Comparison of ENCODE assay signal across 11 cellular contexts in the genomic region with DNA sequence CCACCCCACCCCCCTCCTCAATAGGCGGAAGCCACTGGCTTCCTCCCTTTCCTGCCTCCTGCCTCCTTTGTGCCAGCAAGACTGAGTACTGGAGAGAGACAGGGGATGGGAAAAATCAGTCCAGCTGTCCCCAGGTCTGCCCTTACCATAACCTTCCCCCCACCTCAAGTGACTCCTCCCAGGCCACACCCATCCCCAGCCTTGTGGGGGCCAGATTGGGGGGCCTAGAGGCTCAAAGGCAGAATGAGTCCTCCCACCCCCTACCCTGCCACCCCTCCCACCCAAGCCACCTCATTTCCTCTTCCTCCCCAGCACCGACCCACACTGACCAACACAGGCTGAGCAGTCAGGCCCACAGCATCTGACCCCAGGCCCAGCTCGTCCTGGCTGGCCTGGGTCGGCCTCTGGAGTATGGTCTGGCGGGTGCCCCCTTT. TPM values are rescaled to one million over a fixed set of nuclear protein-coding genes. Genes with fewer than 3 reads are reported as not detected.
DNase-seq lines count a peak whose midpoint lies in the region; ATAC-seq and TF ChIP-seq lines count a peak whose summit lies in the region.
"Had no signal": no experiment of that assay in that cellular context is flagged by ENCODE, and none has a peak within 500 bp of the region (broad histone marks: within the 10 kb centered on the region; RNA-seq: fewer than 3 reads in every experiment).

A gene (plus strand): TSS at position 322 of the 434 bp plus-strand sequence. CDS start 90 bp downstream, at position 412.

- no peaks in the 10 kb centered on the region for H3K79me2 ChIP-seq in H9 (ENCODE audit: insufficient read depth, low read length)

- H3K9me3 ChIP-seq in H9 (ENCODE audit: control insufficient read depth, low read depth, low read length), result no peaks in the 10 kb centered on the region
- no peaks in the 10 kb centered on the region for H3K9me3 ChIP-seq in right lobe of liver

- H3K18ac ChIP-seq in H9 (ENCODE audit: insufficient read length, low read depth, low read length), result peak within 1 kb of the TSS; percentile 7

- no peak within 1 kb of the TSS for H2AK5ac ChIP-seq in H9 (ENCODE audit: insufficient read length, low read length)

- H3K14ac ChIP-seq in H9 (ENCODE audit: insufficient read depth, low read length), result no peak within 1 kb of the TSS; the same call in 1 of the 2 replicates

- H3K4me3 ChIP-seq in right lobe of liver, result peak within 1 kb of the TSS; percentile 4 to 20 (median 14)

- no CpG with 5 or more reads among the region's 5 CpGs for WGBS in H9 (ENCODE audit: extremely low coverage, insufficient read length, low lambda C conversion rate)
- 71% methylated on average over 3 of the region's 5 CpGs for WGBS in right lobe of liver (ENCODE audit: insufficient coverage, low coverage, low lambda C conversion rate, missing lambda C conversion rate)

- no peaks in the 10 kb centered on the region for H4K20me1 ChIP-seq in H9 (ENCODE audit: control insufficient read depth, insufficient read depth, insufficient read length)

- H3K27me3 ChIP-seq in H9 (ENCODE audit: insufficient read depth, low read length), result no peaks in the 10 kb centered on the region
- H3K27me3 ChIP-seq in right lobe of liver, result no peaks in the 10 kb centered on the region

- H3K9me3 Mint-ChIP-seq in H9, result no peaks in the 10 kb centered on the region
- no peaks in the 10 kb centered on the region for H3K9me3 Mint-ChIP-seq in stimulated activated memory B cell treated with anti-CD40 and anti-IgM and Interleukin-4, amounts not matched to agents 10 μg/mL and 1 μg/mL and 100 μg/mL, for 72 hours

- no peak within 1 kb of the TSS for H2BK12ac ChIP-seq in H9 (ENCODE audit: insufficient read length, low read depth, low read length)

- no peak for TF ChIP-seq POLR2A in right lobe of liver (IDR thresholded peaks at IDR 0.05)

- H3K36me3 ChIP-seq in right lobe of liver, result no peaks in the 10 kb centered on the region

- H3K56ac ChIP-seq in H9 (ENCODE audit: insufficient read length, low read depth, low read length), result no peak within 1 kb of the TSS

- no peaks in the 10 kb centered on the region for H3K79me1 ChIP-seq in H9 (ENCODE audit: insufficient read depth, low read depth, low read length, poor library complexity, severe bottlenecking)

- no peak within 1 kb of the TSS for H3K4ac ChIP-seq in H9 (ENCODE audit: low read depth, low read length)

- DNase-seq in H9, result no peak
- peak; percentile 92 for DNase-seq in dermis blood vessel endothelial cell
- peak in 2 of 3 donors; percentile 56 for DNase-seq in right lobe of liver
- no peak for DNase-seq in NCI-H1694 treated with DMSO at 0.1 percent for 48 hours (lab: John Stamatoyannopoulos, UW)
- DNase-seq: activated CD4-positive, alpha-beta T cell treated with anti-CD3 and anti-CD28 coated beads for 4 hours; activated naive CD4-positive, alpha-beta T cell treated with Interleukin-2 at 50 U/mL for 16 hours; occipital lobe had no signal

- H3K4me2 ChIP-seq in H9 (ENCODE audit: insufficient read depth, insufficient read length, low read length), result no peak within 1 kb of the TSS

- H3K36me3 Mint-ChIP-seq in H9 (ENCODE audit: insufficient read depth in 1 of 3, low read depth in 3 of 3), result no peaks in the 10 kb centered on the region
- no peaks in the 10 kb centered on the region for H3K36me3 Mint-ChIP-seq in stimulated activated memory B cell treated with anti-CD40 and anti-IgM and Interleukin-4, amounts not matched to agents 10 μg/mL and 1 μg/mL and 100 μg/mL, for 72 hours

- H3K4me1 ChIP-seq in H9 (ENCODE audit: insufficient read depth, low read length), result no peaks in the 10 kb centered on the region; the same call in 1 of the 2 replicates
- H3K4me1 ChIP-seq in right lobe of liver, result peaks cover 0 to 20% (median 9%) of the 10 kb centered on the region in 4 donors

- intact Hi-C loops in right lobe of liver (cut with DNase I), result no loop called here

- peaks cover 38 to 54% of the 10 kb centered on the region in 2 experiments for H3K4me1 Mint-ChIP-seq in H9
- no peaks in the 10 kb centered on the region for H3K4me1 Mint-ChIP-seq in stimulated activated memory B cell treated with anti-CD40 and anti-IgM and Interleukin-4, amounts not matched to agents 10 μg/mL and 1 μg/mL and 100 μg/mL, for 72 hours

- H3K23ac ChIP-seq in H9 (ENCODE audit: insufficient read length, low read depth, low read length), result no peak within 1 kb of the TSS

- H3K27ac ChIP-seq in H9 (ENCODE audit: insufficient read length, low read depth, low read length) (no peak within 1 kb of the TSS), right lobe of liver (peak within 1 kb of the TSS; percentile 33 to 65 (median 47))

- H4K8ac ChIP-seq in H9 (replicated peaks; ENCODE audit: insufficient read length, low read depth, low read length), result no peak within 1 kb of the TSS

- H3K23me2 ChIP-seq in H9 (ENCODE audit: insufficient read length, low read depth, low read length, poor library complexity, severe bottlenecking), result no peaks in the 10 kb centered on the region

- no peak within 1 kb of the TSS for H3T11ph ChIP-seq in H9 (ENCODE audit: low read length)

- TF ChIP-seq CTCF in H9 (conservative IDR thresholded peaks at IDR 0.05), result no peak
- no peak for TF ChIP-seq CTCF in right lobe of liver (IDR thresholded peaks at IDR 0.05)

- H4K5ac ChIP-seq in H9 (ENCODE audit: insufficient read length, low read depth, low read length), result no peak within 1 kb of the TSS

- H2BK120ac ChIP-seq in H9 (ENCODE audit: low read depth, low read length, poor library complexity, severe bottlenecking), result no peak within 1 kb of the TSS

- no peak within 1 kb of the TSS for H2AFZ ChIP-seq in H9 (ENCODE audit: low read length)

- H3K4me3 Mint-ChIP-seq in H9, result no peak within 1 kb of the TSS; a peak in 1 of 5 replicates
- H3K4me3 Mint-ChIP-seq in stimulated activated memory B cell treated with anti-CD40 and anti-IgM and Interleukin-4, amounts not matched to agents 10 μg/mL and 1 μg/mL and 100 μg/mL, for 72 hours, result no peak within 1 kb of the TSS

- H3K27ac Mint-ChIP-seq in H9, result peak within 1 kb of the TSS in 1 of 3 experiments; percentile 66; a peak in 2 of 7 replicates
- peak within 1 kb of the TSS; percentile 52 for H3K27ac Mint-ChIP-seq in stimulated activated memory B cell treated with anti-CD40 and anti-IgM and Interleukin-4, amounts not matched to agents 10 μg/mL and 1 μg/mL and 100 μg/mL, for 72 hours

- peaks cover 4% of the 10 kb centered on the region for H3K27me3 Mint-ChIP-seq in H9 (ENCODE audit: low read depth)
- peaks cover 34% of the 10 kb centered on the region for H3K27me3 Mint-ChIP-seq in stimulated activated memory B cell treated with anti-CD40 and anti-IgM and Interleukin-4, amounts not matched to agents 10 μg/mL and 1 μg/mL and 100 μg/mL, for 72 hours

- H3K9ac ChIP-seq in H9 (ENCODE audit: extremely low read depth, insufficient read length, low read length), result no peak within 1 kb of the TSS

- no peak within 1 kb of the TSS for H2BK5ac ChIP-seq in H9 (ENCODE audit: insufficient read length, low read length)

- ATAC-seq in right lobe of liver (peak; percentile 30 to 71 (median 59)), GM18909 (IDR thresholded peaks at IDR 0.05; ENCODE audit: poor library complexity, unreplicated experiment) (no peak), GM18858 (IDR thresholded peaks at IDR 0.05; ENCODE audit: unreplicated experiment) (no peak), GM19455 (IDR thresholded peaks at IDR 0.05; ENCODE audit: unreplicated experiment) (no peak)
- ATAC-seq in stimulated activated memory B cell treated with anti-CD40 and anti-IgM and Interleukin-4, amounts not matched to agents 10 μg/mL and 1 μg/mL and 100 μg/mL, for 72 hours, result no peak

- no peak within 1 kb of the TSS for H2BK20ac ChIP-seq in H9 (ENCODE audit: low read depth, low read length, poor library complexity, severe bottlenecking)

- H4K91ac ChIP-seq in H9 (ENCODE audit: insufficient read length, low read depth, low read length), result no peak within 1 kb of the TSS

- H2BK15ac ChIP-seq in H9 (ENCODE audit: low read depth, low read length), result no peak within 1 kb of the TSS; the same call in 1 of the 2 replicates

RNA-seq across cellular contexts. Expression of the gene that starts here (rescaled TPM):
- total RNA-seq in H9 (2021) (0.64 and 1.2 TPM in 2 replicates), dermis blood vessel endothelial cell (1,320 and 1,392 TPM in 2 replicates), right lobe of liver (10 to 100 TPM in 1 of 6 experiments, 1 to 10 TPM in 5; 5.8 to 12.2 (median 8.0) TPM)

Comparison
In these comparisons a context has a peak if more than half of its experiments do, and no peak if none do; other contexts are left out.
1. RNA of the gene that starts here (total RNA-seq): 1,320 to 1,392 TPM in dermis blood vessel endothelial cell; 5.8 to 12.2 TPM in right lobe of liver and 0.64 to 1.2 TPM in H9; every median in the first group is over 100 times any median in the second.
2. DNase-seq: peak in dermis blood vessel endothelial cell (single experiment) and right lobe of liver (2 of 3); none in H9 (single experiment) and NCI-H1694 treated with DMSO at 0.1 percent for 48 hours (single experiment).
3. ATAC-seq: peak in right lobe of liver (4 of 4); none in stimulated activated memory B cell treated with anti-CD40 and anti-IgM and Interleukin-4, amounts not matched to agents 10 μg/mL and 1 μg/mL and 100 μg/mL, for 72 hours (single experiment), GM18909 (single experiment), GM18858 (single experiment) and GM19455 (single experiment).